In the genomic region with DNA sequence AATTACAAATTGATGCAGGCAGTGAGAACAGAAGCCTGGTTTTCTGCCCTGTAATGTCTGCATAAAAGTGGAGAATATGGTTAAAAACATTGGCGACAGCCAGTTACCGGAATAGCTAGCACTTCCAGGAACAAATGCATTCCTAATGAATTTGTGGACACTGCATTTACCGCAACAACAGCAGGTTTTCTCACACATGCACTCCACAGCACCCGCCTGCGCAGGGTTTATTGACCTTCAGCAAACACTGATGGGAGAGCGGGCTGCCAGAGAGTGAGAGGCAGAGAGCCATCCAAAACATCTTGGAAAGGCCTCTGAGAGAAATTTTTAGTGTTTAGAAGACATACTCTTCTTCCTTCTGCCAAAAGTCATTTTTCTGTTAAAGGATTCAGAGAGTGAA, we compare ENCODE assay signal across 12 cellular contexts.
DNase-seq lines count a peak whose midpoint lies in the region; ATAC-seq and TF ChIP-seq lines count a peak whose summit lies in the region.
"Had no signal": no experiment of that assay in that cellular context is flagged by ENCODE, and none has a peak within 500 bp of the region (broad histone marks: within the 10 kb centered on the region; RNA-seq: fewer than 3 reads in every experiment).

No MANE protein-coding gene starts in this region.

- no peaks in the 10 kb centered on the region for H3K9me3 Mint-ChIP-seq in nephron

- no peak overlapping the region for H3K4me3 ChIP-seq in choroid plexus epithelial cell (ENCODE audit: low read depth, low read length)

- H3K27me3 Mint-ChIP-seq in nephron (ENCODE audit: low read depth): no peaks in the 10 kb centered on the region

- ATAC-seq in HG03460 (IDR thresholded peaks at IDR 0.05; ENCODE audit: unreplicated experiment): no peak

- no peak overlapping the region for H3K4me3 Mint-ChIP-seq in nephron

- H3K27ac Mint-ChIP-seq in nephron: peak overlapping the region in 2 of 3 experiments; percentile 42 to 72

- H3K36me3 Mint-ChIP-seq in nephron (ENCODE audit: low read depth): no peaks in the 10 kb centered on the region

- TF ChIP-seq CTCF in choroid plexus epithelial cell (conservative IDR thresholded peaks at IDR 0.05; ENCODE audit: low read depth, low read length): no peak
- TF ChIP-seq CTCF in nephron (IDR thresholded peaks at IDR 0.05; ENCODE audit: unreplicated experiment in 3 of 3): no peak

- DNase-seq in AG20443 (ENCODE audit: low spot score) (peak; percentile 15), NCI-H1092 (lab: John Stamatoyannopoulos, UW) (peak; percentile 44), choroid plexus epithelial cell (ENCODE audit: low read depth) (peak; percentile 88), pons (ENCODE audit: low spot score) (no peak), OCI-M1 (lab: John Stamatoyannopoulos, UW) (no peak)
- no peak for DNase-seq in activated CD8-positive, alpha-beta memory T cell treated with anti-CD3 and anti-CD28 coated beads, Interleukin-2, amount 50 U/mL, for 4 hours
- DNase-seq: activated CD4-positive, alpha-beta T cell treated with anti-CD3 and anti-CD28 coated beads, Interleukin-2, amount 50 U/mL, for 48 hours; NCI-H187; SK-N-SH; stimulated activated CD4-positive, alpha-beta T cell treated with anti-CD3 and anti-CD28 coated beads, Interleukin-15, amount 100 ng/mL, for 24 hours had no signal

- H3K4me1 Mint-ChIP-seq in nephron: peaks cover 25% of the 10 kb centered on the region

Comparison
In these comparisons a context has a peak if more than half of its experiments do, and no peak if none do; other contexts are left out.
1. DNase-seq: peak in AG20443 (single experiment), NCI-H1092 (single experiment) and choroid plexus epithelial cell (single experiment); none in activated CD8-positive, alpha-beta memory T cell treated with anti-CD3 and anti-CD28 coated beads, Interleukin-2, amount 50 U/mL, for 4 hours (single experiment), pons (single experiment) and OCI-M1 (single experiment).